11 cellular contexts compared by ENCODE assay signal in the genomic region with DNA sequence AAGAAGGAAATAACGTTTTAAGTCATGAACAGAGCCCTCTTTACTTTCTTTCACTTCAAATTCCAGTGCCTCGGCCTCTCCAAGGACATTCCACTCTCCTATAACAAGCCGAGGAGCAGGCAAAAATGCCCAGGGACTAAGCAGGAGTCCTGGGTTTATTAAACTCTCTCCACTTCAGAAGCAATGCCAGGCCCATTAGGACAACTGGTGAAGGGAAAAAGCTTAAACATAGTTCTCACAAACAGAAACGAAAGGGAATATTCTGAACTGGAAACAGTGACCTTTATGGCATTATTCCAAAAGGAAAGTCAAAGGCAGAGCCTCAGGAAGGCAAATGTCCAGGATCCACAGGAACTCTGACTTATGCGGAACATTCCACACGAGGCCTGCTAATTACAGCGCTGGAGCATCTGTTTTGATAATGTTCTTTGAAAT. TPM values are rescaled to one million over a fixed set of nuclear protein-coding genes. Genes with fewer than 3 reads are reported as not detected.
A peak's percentile ranks its signal among the peaks of the same experiment; 100 is the strongest.
DNase-seq lines count a peak whose midpoint lies in the region; ATAC-seq and TF ChIP-seq lines count a peak whose summit lies in the region.
"Had no signal": no experiment of that assay in that cellular context is flagged by ENCODE, and none has a peak within 500 bp of the region (broad histone marks: within the 10 kb centered on the region; RNA-seq: fewer than 3 reads in every experiment).

No MANE protein-coding gene starts in this region.

- ATAC-seq in Right ventricle myocardium inferior (peak; percentile 32), left ventricle myocardium superior (peak; percentile 60)

- no peak for DNase-seq in Right ventricle myocardium inferior (ENCODE audit: missing footprints)
- DNase-seq in cardiac septum (ENCODE audit: low spot score) = no peak
- DNase-seq in left ventricle myocardium superior = peak; percentile 32
- DNase-seq in germinal center (ENCODE audit: low spot score) = no peak
- DNase-seq in activated effector memory CD4-positive, alpha-beta T cell treated with anti-CD3 and anti-CD28 coated beads, Interleukin-2, amount 50 U/mL, for 16 hours = no peak
- DNase-seq in SIG-M5 treated with dmso at 0.1 percent for 504 hours (lab: John Stamatoyannopoulos, UW; ENCODE audit: unreplicated experiment) = no peak
- no peak for DNase-seq in activated CD8-positive, alpha-beta memory T cell treated with anti-CD3 and anti-CD28 coated beads, Interleukin-2, amount 50 U/mL, for 4 hours
- DNase-seq: foreskin melanocyte, Karpas-422, NCI-H524 had no signal

- H3K4me3 ChIP-seq in parathyroid adenoma (ENCODE audit: low read depth, low read length) = no peak overlapping the region

- TF ChIP-seq CTCF in parathyroid adenoma (IDR thresholded peaks at IDR 0.05) = no peak

- no peaks in the 10 kb centered on the region for H3K79me2 ChIP-seq in parathyroid adenoma

- no peaks in the 10 kb centered on the region for H3K36me3 ChIP-seq in parathyroid adenoma (ENCODE audit: control insufficient read depth, insufficient read depth, low read length)

- intact Hi-C loops in Right ventricle myocardium inferior (cut with DNase I) = loop anchor here (1.0 to 10.0 kb wide), 4 partner anchors 15 to 459 kb away; a partner anchor contains a TSS
- intact Hi-C loops in cardiac septum (cut with DNase I) = loop anchor here (2.0 to 5.0 kb wide), 3 partner anchors 109 to 456 kb away; a partner anchor contains a TSS
- intact Hi-C loops in left ventricle myocardium superior (cut with micrococcal nuclease) = no loop called here

- H2AFZ ChIP-seq in parathyroid adenoma = no peak overlapping the region

- peak overlapping the region; percentile 34 for H3K4me2 ChIP-seq in parathyroid adenoma (ENCODE audit: low read length)

- H3K9me3 ChIP-seq in parathyroid adenoma (ENCODE audit: control insufficient read depth, low read length) = no peaks in the 10 kb centered on the region

- no peak overlapping the region for H3K9ac ChIP-seq in parathyroid adenoma

- H3K27ac ChIP-seq in parathyroid adenoma = peak overlapping the region; percentile 78

- no peaks in the 10 kb centered on the region for H3K27me3 ChIP-seq in parathyroid adenoma (ENCODE audit: control insufficient read depth, insufficient read depth, low read length)

- no peaks in the 10 kb centered on the region for H3K4me1 ChIP-seq in parathyroid adenoma

RNA-seq across cellular contexts. Expression of a gene that starts 30.9 kb away (rescaled TPM):
- 42.2 TPM for total RNA-seq in Right ventricle myocardium inferior
- 39.6 TPM for total RNA-seq in cardiac septum
- 43.4 TPM for total RNA-seq in left ventricle myocardium superior
